1 cellular context compared by ENCODE assay signal in the genomic region with DNA sequence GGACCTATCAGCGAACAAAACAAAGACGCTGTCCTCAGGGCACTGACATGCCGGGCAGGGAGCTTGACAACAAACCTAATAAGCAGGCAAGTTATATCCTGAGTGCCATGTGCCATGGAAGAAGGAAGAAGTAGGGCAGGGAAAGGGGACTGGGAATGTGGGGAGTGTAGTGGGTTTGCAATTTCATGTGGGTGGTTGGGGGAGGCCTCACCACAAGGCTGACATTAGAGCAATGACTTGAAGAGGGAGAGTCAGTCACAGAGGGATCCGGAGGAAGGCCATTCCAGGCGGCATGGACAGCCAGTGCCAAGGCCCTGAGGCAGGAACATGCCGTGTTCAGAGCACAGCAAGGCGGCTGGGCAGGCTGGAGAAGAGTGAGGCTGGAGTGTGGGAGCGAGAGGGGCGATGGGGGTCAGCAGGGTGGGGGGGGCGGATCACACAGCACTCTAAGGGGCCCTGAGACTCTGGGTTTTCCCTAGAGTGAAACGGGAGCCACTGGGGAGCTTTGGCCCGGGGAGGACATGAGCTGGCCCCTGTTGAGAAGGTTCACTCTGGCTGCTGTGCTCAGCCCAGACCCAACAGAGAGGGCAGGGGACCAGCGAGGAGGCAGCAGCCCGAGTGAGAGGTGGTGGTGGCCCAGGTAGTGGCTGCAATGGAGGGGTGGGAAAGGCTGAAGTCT.
TF ChIP-seq lines count a peak whose summit lies in the region.

No MANE protein-coding gene starts in this region.

TF ChIP-seq in SK-N-SH treated with all-trans-retinoic acid at 6 μM for 48 hours, 23 proteins besides CTCF, POLR2A, EP300 and RAD21:
- TF ChIP-seq TCF4 (CRISPR knock-in tag; IDR thresholded peaks at IDR 0.05; ENCODE audit: borderline replicate concordance) (no peak), ARNTL (CRISPR knock-in tag; IDR thresholded peaks at IDR 0.05; ENCODE audit: borderline replicate concordance, low read depth) (no peak), ZNF70 (CRISPR knock-in tag; IDR thresholded peaks at IDR 0.05) (no peak), ZC3H10 (CRISPR knock-in tag; IDR thresholded peaks at IDR 0.05) (no peak), GLIS3 (CRISPR knock-in tag; IDR thresholded peaks at IDR 0.05) (no peak)
- TF ChIP-seq, protein P1, sequence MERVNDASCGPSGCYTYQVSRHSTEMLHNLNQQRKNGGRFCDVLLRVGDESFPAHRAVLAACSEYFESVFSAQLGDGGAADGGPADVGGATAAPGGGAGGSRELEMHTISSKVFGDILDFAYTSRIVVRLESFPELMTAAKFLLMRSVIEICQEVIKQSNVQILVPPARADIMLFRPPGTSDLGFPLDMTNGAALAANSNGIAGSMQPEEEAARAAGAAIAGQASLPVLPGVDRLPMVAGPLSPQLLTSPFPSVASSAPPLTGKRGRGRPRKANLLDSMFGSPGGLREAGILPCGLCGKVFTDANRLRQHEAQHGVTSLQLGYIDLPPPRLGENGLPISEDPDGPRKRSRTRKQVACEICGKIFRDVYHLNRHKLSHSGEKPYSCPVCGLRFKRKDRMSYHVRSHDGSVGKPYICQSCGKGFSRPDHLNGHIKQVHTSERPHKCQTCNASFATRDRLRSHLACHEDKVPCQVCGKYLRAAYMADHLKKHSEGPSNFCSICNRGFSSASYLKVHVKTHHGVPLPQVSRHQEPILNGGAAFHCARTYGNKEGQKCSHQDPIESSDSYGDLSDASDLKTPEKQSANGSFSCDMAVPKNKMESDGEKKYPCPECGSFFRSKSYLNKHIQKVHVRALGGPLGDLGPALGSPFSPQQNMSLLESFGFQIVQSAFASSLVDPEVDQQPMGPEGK (CRISPR knock-in tag; IDR thresholded peaks at IDR 0.05; ENCODE audit: borderline replicate concordance): no peak
- TF ChIP-seq, protein P2, sequence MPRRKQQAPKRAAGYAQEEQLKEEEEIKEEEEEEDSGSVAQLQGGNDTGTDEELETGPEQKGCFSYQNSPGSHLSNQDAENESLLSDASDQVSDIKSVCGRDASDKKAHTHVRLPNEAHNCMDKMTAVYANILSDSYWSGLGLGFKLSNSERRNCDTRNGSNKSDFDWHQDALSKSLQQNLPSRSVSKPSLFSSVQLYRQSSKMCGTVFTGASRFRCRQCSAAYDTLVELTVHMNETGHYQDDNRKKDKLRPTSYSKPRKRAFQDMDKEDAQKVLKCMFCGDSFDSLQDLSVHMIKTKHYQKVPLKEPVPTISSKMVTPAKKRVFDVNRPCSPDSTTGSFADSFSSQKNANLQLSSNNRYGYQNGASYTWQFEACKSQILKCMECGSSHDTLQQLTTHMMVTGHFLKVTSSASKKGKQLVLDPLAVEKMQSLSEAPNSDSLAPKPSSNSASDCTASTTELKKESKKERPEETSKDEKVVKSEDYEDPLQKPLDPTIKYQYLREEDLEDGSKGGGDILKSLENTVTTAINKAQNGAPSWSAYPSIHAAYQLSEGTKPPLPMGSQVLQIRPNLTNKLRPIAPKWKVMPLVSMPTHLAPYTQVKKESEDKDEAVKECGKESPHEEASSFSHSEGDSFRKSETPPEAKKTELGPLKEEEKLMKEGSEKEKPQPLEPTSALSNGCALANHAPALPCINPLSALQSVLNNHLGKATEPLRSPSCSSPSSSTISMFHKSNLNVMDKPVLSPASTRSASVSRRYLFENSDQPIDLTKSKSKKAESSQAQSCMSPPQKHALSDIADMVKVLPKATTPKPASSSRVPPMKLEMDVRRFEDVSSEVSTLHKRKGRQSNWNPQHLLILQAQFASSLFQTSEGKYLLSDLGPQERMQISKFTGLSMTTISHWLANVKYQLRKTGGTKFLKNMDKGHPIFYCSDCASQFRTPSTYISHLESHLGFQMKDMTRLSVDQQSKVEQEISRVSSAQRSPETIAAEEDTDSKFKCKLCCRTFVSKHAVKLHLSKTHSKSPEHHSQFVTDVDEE (CRISPR knock-in tag; IDR thresholded peaks at IDR 0.05): no peak
- TF ChIP-seq, protein P3, sequence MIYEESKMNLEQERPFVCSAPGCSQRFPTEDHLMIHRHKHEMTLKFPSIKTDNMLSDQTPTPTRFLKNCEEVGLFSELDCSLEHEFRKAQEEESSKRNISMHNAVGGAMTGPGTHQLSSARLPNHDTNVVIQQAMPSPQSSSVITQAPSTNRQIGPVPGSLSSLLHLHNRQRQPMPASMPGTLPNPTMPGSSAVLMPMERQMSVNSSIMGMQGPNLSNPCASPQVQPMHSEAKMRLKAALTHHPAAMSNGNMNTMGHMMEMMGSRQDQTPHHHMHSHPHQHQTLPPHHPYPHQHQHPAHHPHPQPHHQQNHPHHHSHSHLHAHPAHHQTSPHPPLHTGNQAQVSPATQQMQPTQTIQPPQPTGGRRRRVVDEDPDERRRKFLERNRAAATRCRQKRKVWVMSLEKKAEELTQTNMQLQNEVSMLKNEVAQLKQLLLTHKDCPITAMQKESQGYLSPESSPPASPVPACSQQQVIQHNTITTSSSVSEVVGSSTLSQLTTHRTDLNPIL (CRISPR knock-in tag; IDR thresholded peaks at IDR 0.05; ENCODE audit: low read depth): no peak
TF ChIP-seq in SK-N-SH treated with all-trans-retinoic acid at 6 μM for 48 hours: peak in this region for 0.
